Comparison of ENCODE assay signal across 12 cellular contexts in genomic region chr1:109502368-109502851, GRCh38. TPM values are rescaled to one million over a fixed set of nuclear protein-coding genes. Genes with fewer than 3 reads are reported as not detected.
A peak's percentile ranks its signal among the peaks of the same experiment; 100 is the strongest.
DNase-seq lines count a peak whose midpoint lies in the region; ATAC-seq lines count a peak whose summit lies in the region.
"Had no signal": no experiment of that assay in that cellular context is flagged by ENCODE, and none has a peak within 500 bp of the region (broad histone marks: within the 10 kb centered on the region; RNA-seq: fewer than 3 reads in every experiment).

No MANE protein-coding gene starts in this region.

- H3K27me3 Mint-ChIP-seq in activated T-helper 1 cell treated with anti-CD3 and anti-CD28 coated beads, Interleukin-12 subunit alpha, Interleukin-12 subunit beta, Interleukin-2, Interleukin-4 antibody, amounts not matched to agents 30 ng/mL and 10 ng/mL and 1 ng/mL, durations not matched to agents 14 hours and 24 hours and 36 hours (ENCODE audit: insufficient read depth), result peaks cover 4% of the 10 kb centered on the region

- H3K4me1 Mint-ChIP-seq in activated T-helper 1 cell treated with anti-CD3 and anti-CD28 coated beads, Interleukin-12 subunit alpha, Interleukin-12 subunit beta, Interleukin-2, Interleukin-4 antibody, amounts not matched to agents 30 ng/mL and 10 ng/mL and 1 ng/mL, durations not matched to agents 14 hours and 24 hours and 36 hours (ENCODE audit: low read depth), result peaks cover 62% of the 10 kb centered on the region

- peak overlapping the region; percentile 87 for H3K27ac Mint-ChIP-seq in activated T-helper 1 cell treated with anti-CD3 and anti-CD28 coated beads, Interleukin-12 subunit alpha, Interleukin-12 subunit beta, Interleukin-2, Interleukin-4 antibody, amounts not matched to agents 30 ng/mL and 10 ng/mL and 1 ng/mL, durations not matched to agents 14 hours and 24 hours and 36 hours

- H3K9me3 Mint-ChIP-seq in activated T-helper 1 cell treated with anti-CD3 and anti-CD28 coated beads, Interleukin-12 subunit alpha, Interleukin-12 subunit beta, Interleukin-2, Interleukin-4 antibody, amounts not matched to agents 30 ng/mL and 10 ng/mL and 1 ng/mL, durations not matched to agents 14 hours and 24 hours and 36 hours, result no peaks in the 10 kb centered on the region

- DNase-seq in T follicular helper cell (ENCODE audit: low read depth) (peak; percentile 64), NCI-H748 treated with DMSO at 0.1 percent for 48 hours (lab: John Stamatoyannopoulos, UW) (no peak), SW480 (ENCODE audit: low spot score) (no peak), kidney tubule cell (ENCODE audit: low spot score) (no peak)
- DNase-seq in activated T-helper 1 cell treated with anti-CD3 and anti-CD28 coated beads, Interleukin-12 subunit alpha, Interleukin-12 subunit beta, Interleukin-2, Interleukin-4 antibody, amounts not matched to agents 30 ng/mL and 10 ng/mL and 1 ng/mL, durations not matched to agents 14 hours and 24 hours and 36 hours (ENCODE audit: low spot score), result peak; percentile 44
- DNase-seq: kidney, NCI-H1436 had no signal

- H3K4me3 ChIP-seq in BLaER1 (peak overlapping the region; percentile 15; the same call in 1 of the 2 replicates), mononuclear cell (ENCODE audit: low read length) (peak overlapping the region; percentile 28)
- H3K4me3 ChIP-seq: coronary artery had no signal

- H3K9ac ChIP-seq in BLaER1, result peak overlapping the region; percentile 36; the same call in 1 of the 2 replicates

- H3K36me3 ChIP-seq in BLaER1, result peaks cover 33% of the 10 kb centered on the region

- H3K4me3 Mint-ChIP-seq in activated T-helper 1 cell treated with anti-CD3 and anti-CD28 coated beads, Interleukin-12 subunit alpha, Interleukin-12 subunit beta, Interleukin-2, Interleukin-4 antibody, amounts not matched to agents 30 ng/mL and 10 ng/mL and 1 ng/mL, durations not matched to agents 14 hours and 24 hours and 36 hours, result peak overlapping the region; percentile 60

- intact Hi-C loops in activated T-helper 1 cell treated with anti-CD3 and anti-CD28 coated beads, Interleukin-12 subunit alpha, Interleukin-12 subunit beta, Interleukin-2, Interleukin-4 antibody, amounts not matched to agents 30 ng/mL and 10 ng/mL and 1 ng/mL, durations not matched to agents 14 hours and 24 hours and 36 hours (cut with micrococcal nuclease), result loop anchor here (1.0 kb wide), 1 partner anchor 8 kb away; the partner anchor contains the start of gene CYB561D1

- peaks cover 30% of the 10 kb centered on the region for H3K36me3 Mint-ChIP-seq in activated T-helper 1 cell treated with anti-CD3 and anti-CD28 coated beads, Interleukin-12 subunit alpha, Interleukin-12 subunit beta, Interleukin-2, Interleukin-4 antibody, amounts not matched to agents 30 ng/mL and 10 ng/mL and 1 ng/mL, durations not matched to agents 14 hours and 24 hours and 36 hours (ENCODE audit: low read depth)

- H4K20me1 ChIP-seq in BLaER1, result peaks cover 22% of the 10 kb centered on the region

- peak overlapping the region; percentile 68 for H3K27ac ChIP-seq in BLaER1

- H3K4me1 ChIP-seq in BLaER1 (peaks cover 71% of the 10 kb centered on the region), mononuclear cell (ENCODE audit: insufficient read depth, low read length) (peaks cover 58% of the 10 kb centered on the region)

- ATAC-seq in HG02571 (IDR thresholded peaks at IDR 0.05; ENCODE audit: unreplicated experiment), result no peak

- H3K9me3 ChIP-seq in BLaER1 (no peaks in the 10 kb centered on the region), mononuclear cell (ENCODE audit: low read depth, low read length) (no peaks in the 10 kb centered on the region)

- H3K4me2 ChIP-seq in BLaER1, result peak overlapping the region; percentile 86

- H3K27me3 ChIP-seq in BLaER1 (no peaks in the 10 kb centered on the region), mononuclear cell (ENCODE audit: insufficient read depth, low read length) (no peaks in the 10 kb centered on the region)

RNA-seq across cellular contexts. Expression of gene AMIGO1, which starts 7.1 kb away (rescaled TPM):
- 1.2 TPM in 2 replicates for total RNA-seq in activated T-helper 1 cell treated with anti-CD3 and anti-CD28 coated beads, Interleukin-12 subunit alpha, Interleukin-12 subunit beta, Interleukin-2, Interleukin-4 antibody, amounts not matched to agents 30 ng/mL and 10 ng/mL and 1 ng/mL, durations not matched to agents 14 hours and 24 hours and 36 hours
- total RNA-seq in mononuclear cell, result 9.2 TPM

RNA-seq across cellular contexts. Expression of gene CYB561D1, which starts 8.5 kb away (rescaled TPM):
- 12.6 and 13.4 TPM in 2 replicates for total RNA-seq in activated T-helper 1 cell treated with anti-CD3 and anti-CD28 coated beads, Interleukin-12 subunit alpha, Interleukin-12 subunit beta, Interleukin-2, Interleukin-4 antibody, amounts not matched to agents 30 ng/mL and 10 ng/mL and 1 ng/mL, durations not matched to agents 14 hours and 24 hours and 36 hours
- 7.9 TPM for total RNA-seq in mononuclear cell

RNA-seq across cellular contexts. Expression of gene ATXN7L2, which starts 18.7 kb away (rescaled TPM):
- total RNA-seq in activated T-helper 1 cell treated with anti-CD3 and anti-CD28 coated beads, Interleukin-12 subunit alpha, Interleukin-12 subunit beta, Interleukin-2, Interleukin-4 antibody, amounts not matched to agents 30 ng/mL and 10 ng/mL and 1 ng/mL, durations not matched to agents 14 hours and 24 hours and 36 hours, result 17.4 and 18.0 TPM in 2 replicates
- total RNA-seq in mononuclear cell, result 4.4 TPM

RNA-seq across cellular contexts. Expression of gene SYPL2, which starts 36.1 kb away (rescaled TPM):
- not detected in 2 replicates for total RNA-seq in activated T-helper 1 cell treated with anti-CD3 and anti-CD28 coated beads, Interleukin-12 subunit alpha, Interleukin-12 subunit beta, Interleukin-2, Interleukin-4 antibody, amounts not matched to agents 30 ng/mL and 10 ng/mL and 1 ng/mL, durations not matched to agents 14 hours and 24 hours and 36 hours
- total RNA-seq in mononuclear cell, result not detected
- total RNA-seq: HT-29 had no signal

RNA-seq across cellular contexts. Expression of gene GPR61, which starts 37.3 kb away (rescaled TPM):
- not detected in 2 replicates for total RNA-seq in activated T-helper 1 cell treated with anti-CD3 and anti-CD28 coated beads, Interleukin-12 subunit alpha, Interleukin-12 subunit beta, Interleukin-2, Interleukin-4 antibody, amounts not matched to agents 30 ng/mL and 10 ng/mL and 1 ng/mL, durations not matched to agents 14 hours and 24 hours and 36 hours
- total RNA-seq in mononuclear cell, result 0.94 TPM
- total RNA-seq: HT-29, kidney had no signal

Comparison
In these comparisons a context has a peak if more than half of its experiments do, and no peak if none do; other contexts are left out.
1. DNase-seq: peak in T follicular helper cell (single experiment) and activated T-helper 1 cell treated with anti-CD3 and anti-CD28 coated beads, Interleukin-12 subunit alpha, Interleukin-12 subunit beta, Interleukin-2, Interleukin-4 antibody, amounts not matched to agents 30 ng/mL and 10 ng/mL and 1 ng/mL, durations not matched to agents 14 hours and 24 hours and 36 hours (single experiment); none in NCI-H748 treated with DMSO at 0.1 percent for 48 hours (single experiment), SW480 (single experiment) and kidney tubule cell (single experiment).